Comparison of ENCODE assay signal across 1 cellular context in genomic region chr9:37119907-37120839, GRCh38.
TF ChIP-seq lines count a peak whose summit lies in the region.

Gene ZCCHC7 (plus strand): TSS chr9:37120574.

TF ChIP-seq in HepG2, 621 proteins besides CTCF, POLR2A, EP300 and RAD21 (continued from another document):
- TF ChIP-seq ZBTB39 (CRISPR knock-in tag; IDR thresholded peaks at IDR 0.05) (0 out of 2 replicates have a peak, but pooled peaks have one; percentile 12), GLMP (CRISPR knock-in tag; IDR thresholded peaks at IDR 0.05; ENCODE audit: borderline replicate concordance) (no peak; the same call in 1 of the 2 replicates), RFX3 (CRISPR knock-in tag; IDR thresholded peaks at IDR 0.05) (no peak), ZFP36L2 (CRISPR knock-in tag; IDR thresholded peaks at IDR 0.05) (no peak), LRRFIP1 (CRISPR knock-in tag; conservative IDR thresholded peaks at IDR 0.05) (peak; percentile 76; the same call in 1 of the 2 replicates), NCOA5 (CRISPR knock-in tag; IDR thresholded peaks at IDR 0.05) (no peak), ZNF724P (CRISPR knock-in tag; IDR thresholded peaks at IDR 0.05; ENCODE audit: borderline replicate concordance) (peak; percentile 97), GATAD2A (CRISPR knock-in tag; IDR thresholded peaks at IDR 0.05) (peak; percentile 62), THAP8 (CRISPR knock-in tag; IDR thresholded peaks at IDR 0.05; ENCODE audit: borderline replicate concordance) (peak; percentile 84; the same call in 1 of the 2 replicates), ZNF670 (CRISPR knock-in tag; IDR thresholded peaks at IDR 0.05; ENCODE audit: borderline replicate concordance) (peak; percentile 84; the same call in 1 of the 2 replicates), STAT6 (CRISPR knock-in tag; IDR thresholded peaks at IDR 0.05; ENCODE audit: borderline replicate concordance) (no peak), DBP (CRISPR knock-in tag; IDR thresholded peaks at IDR 0.05; ENCODE audit: not compliant biosample characterization) (peak; percentile 92), ZSCAN5A (CRISPR knock-in tag; IDR thresholded peaks at IDR 0.05; ENCODE audit: borderline replicate concordance) (no peak; the same call in 1 of the 2 replicates), ZNF160 (CRISPR knock-in tag; IDR thresholded peaks at IDR 0.05) (peak; percentile 85; the same call in 1 of the 2 replicates), NCOA1 (CRISPR knock-in tag; IDR thresholded peaks at IDR 0.05) (peak; percentile 79), ZNF75D (CRISPR knock-in tag; IDR thresholded peaks at IDR 0.05; ENCODE audit: borderline replicate concordance) (peak; percentile 58; the same call in 1 of the 2 replicates), RCOR2 (CRISPR knock-in tag; IDR thresholded peaks at IDR 0.05) (peak; percentile 29; the same call in 1 of the 2 replicates), FOXK1 (CRISPR knock-in tag; IDR thresholded peaks at IDR 0.05; ENCODE audit: borderline replicate concordance, low read depth) (peak; percentile 89), MLXIP (CRISPR knock-in tag; IDR thresholded peaks at IDR 0.05; ENCODE audit: borderline replicate concordance) (peak; percentile 91), ZNF546 (CRISPR knock-in tag; conservative IDR thresholded peaks at IDR 0.05) (peak; percentile 98)
